In the genomic region with DNA sequence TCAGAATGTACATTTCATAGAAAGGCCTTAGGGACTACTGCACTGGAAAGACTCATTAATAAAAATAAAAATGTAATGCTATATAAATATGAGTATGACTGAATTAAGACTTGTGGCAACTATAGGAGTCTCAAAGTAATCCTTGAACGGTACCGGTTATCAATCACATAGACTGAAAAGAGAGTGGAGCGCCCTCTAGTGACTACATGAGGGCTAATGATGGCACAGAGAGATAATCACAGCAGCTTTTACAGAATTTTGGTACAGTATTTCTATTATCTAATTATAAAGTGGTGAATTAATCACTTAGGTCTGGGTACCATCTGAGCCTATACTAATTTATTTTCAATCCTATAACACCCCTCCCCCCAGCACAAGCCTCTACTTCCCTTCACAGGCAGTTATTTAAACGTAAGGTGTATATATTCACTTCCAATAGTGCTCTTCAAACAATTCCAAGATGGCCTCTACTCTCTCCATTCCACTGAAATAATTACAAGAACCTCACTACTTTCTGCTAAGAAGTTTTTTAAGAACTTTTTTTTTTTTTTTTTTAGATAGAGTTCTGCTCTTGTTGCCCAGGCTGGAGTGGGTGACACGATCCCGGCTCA, we compare ENCODE assay signal across 8 cellular contexts. TPM values are rescaled to one million over a fixed set of nuclear protein-coding genes. Genes with fewer than 3 reads are reported as not detected.
DNase-seq lines count a peak whose midpoint lies in the region; ATAC-seq and TF ChIP-seq lines count a peak whose summit lies in the region.

No MANE protein-coding gene starts in this region.

- TF ChIP-seq POLR2A in thyroid gland (IDR thresholded peaks at IDR 0.05), result no peak

- H3K4me1 Mint-ChIP-seq in natural killer cell, result peaks cover 17 to 23% of the 10 kb centered on the region in 2 donors

- H3K9me3 Mint-ChIP-seq in natural killer cell, result no peaks in the 10 kb centered on the region

- no peaks in the 10 kb centered on the region for H3K36me3 Mint-ChIP-seq in natural killer cell

- 50 to 52% methylated on average over 6 of the region's 6 CpGs for WGBS in thyroid gland, 2 donors

- no peak overlapping the region for H3K27ac Mint-ChIP-seq in natural killer cell

- H3K4me3 Mint-ChIP-seq in natural killer cell, result no peak overlapping the region

- TF ChIP-seq CTCF in epithelial cell of proximal tubule (conservative IDR thresholded peaks at IDR 0.05; ENCODE audit: low read depth, low read length) (peak; percentile 83), natural killer cell (IDR thresholded peaks at IDR 0.05) (peak; percentile 89), thyroid gland (IDR thresholded peaks at IDR 0.05) (peak; percentile 18 to 76 (median 56))

- intact Hi-C loops in natural killer cell (cut with micrococcal nuclease), result loop anchor here (1.0 kb wide), 2 partner anchors 89 to 109 kb away; no protein-coding TSS in a partner anchor
- intact Hi-C loops in thyroid gland (cut with DNase I), result loop anchor here (5.0 kb wide), 1 partner anchor 87 kb away; no protein-coding TSS in a partner anchor

- no peaks in the 10 kb centered on the region for H3K27me3 ChIP-seq in thyroid gland

- H3K4me1 ChIP-seq in thyroid gland, result peaks cover 0 to 3% of the 10 kb centered on the region in 2 donors

- no peak overlapping the region for H3K4me3 ChIP-seq in epithelial cell of proximal tubule (ENCODE audit: low read depth, low read length)
- H3K4me3 ChIP-seq in thyroid gland (replicated peaks in 1 of 3), result no peak overlapping the region

- no peaks in the 10 kb centered on the region for H3K27me3 Mint-ChIP-seq in natural killer cell (ENCODE audit: low read depth in 2 of 2)

- no peaks in the 10 kb centered on the region for H3K36me3 ChIP-seq in thyroid gland

- peak; percentile 76 for DNase-seq in activated effector memory CD4-positive, alpha-beta T cell treated with anti-CD3 and anti-CD28 coated beads, Interleukin-2, amount 50 U/mL, for 16 hours
- DNase-seq in activated effector memory CD4-positive, alpha-beta T cell treated with Interleukin-2 at 50 U/mL for 16 hours, result no peak
- DNase-seq in NCI-H2171 treated with DMSO at 0.1 percent for 48 hours (lab: John Stamatoyannopoulos, UW) (peak; percentile 56), epithelial cell of proximal tubule (ENCODE audit: low read depth) (no peak), natural killer cell (no peak), thyroid gland (peak; percentile 21 to 35)
- DNase-seq in activated CD4-positive, alpha-beta T cell treated with anti-CD3 and anti-CD28 coated beads, Interleukin-2, amount 50 U/mL, for 48 hours, result peak; percentile 48 to 61

- no peak overlapping the region for H3K27ac ChIP-seq in thyroid gland

- H3K9me3 ChIP-seq in thyroid gland, result no peaks in the 10 kb centered on the region

- peak; percentile 75 to 82 (median 79) for ATAC-seq in natural killer cell
- ATAC-seq in HG03280 (IDR thresholded peaks at IDR 0.05; ENCODE audit: unreplicated experiment), result no peak

RNA-seq across cellular contexts. Expression of gene ANKFY1, which starts 40.7 kb away (rescaled TPM):
- total RNA-seq in epithelial cell of proximal tubule (14.8 and 15.0 TPM in 2 replicates), natural killer cell (10 to 100 TPM; 58.4 to 72.4 (median 68.8) TPM), thyroid gland (10 to 100 TPM; 36.8 to 51.3 (median 46.3) TPM)

Comparison
In these comparisons a context has a peak if more than half of its experiments do, and no peak if none do; other contexts are left out.
1. DNase-seq: peak in activated effector memory CD4-positive, alpha-beta T cell treated with anti-CD3 and anti-CD28 coated beads, Interleukin-2, amount 50 U/mL, for 16 hours (single experiment), NCI-H2171 treated with DMSO at 0.1 percent for 48 hours (single experiment), activated CD4-positive, alpha-beta T cell treated with anti-CD3 and anti-CD28 coated beads, Interleukin-2, amount 50 U/mL, for 48 hours (2 of 2) and thyroid gland (2 of 2); none in activated effector memory CD4-positive, alpha-beta T cell treated with Interleukin-2 at 50 U/mL for 16 hours (single experiment), epithelial cell of proximal tubule (single experiment) and natural killer cell (single experiment).
2. Peak in every context shown above with its lines, with median percentiles within 50 percentile points of each other: CTCF ChIP-seq.